ENCODE assay signal across 28 cellular contexts in the genomic region with DNA sequence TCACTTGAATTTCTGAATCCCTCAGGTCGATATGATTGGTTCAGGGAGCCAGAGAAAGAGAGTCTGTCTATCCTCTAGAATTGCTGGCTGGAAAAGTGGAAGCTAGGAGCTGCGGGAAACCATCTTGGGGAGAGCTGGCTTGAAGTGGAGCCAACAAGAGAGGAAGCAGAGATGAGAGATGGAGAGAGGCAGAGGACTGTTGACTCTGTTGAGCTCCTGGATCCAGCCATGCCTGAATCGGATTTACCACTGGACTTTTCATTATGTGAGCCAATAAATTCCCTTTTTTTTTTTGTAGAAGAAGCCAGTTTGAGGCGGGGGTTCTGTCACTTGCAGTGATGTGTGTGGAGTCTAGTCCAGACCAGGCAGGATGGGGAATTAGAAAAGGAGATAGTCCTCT.
"Had no signal": no experiment of that assay in that cellular context is flagged by ENCODE, and none has a peak within 500 bp of the region (broad histone marks: within the 10 kb centered on the region; RNA-seq: fewer than 3 reads in every experiment).

No MANE protein-coding gene starts in this region.

- H3K27me3 ChIP-seq: ascending aorta, breast epithelium, cardiac muscle cell, esophagus muscularis mucosa, foreskin keratinocyte, gastrocnemius medialis, heart left ventricle had no signal

- H3K27ac ChIP-seq: ascending aorta, breast epithelium, cardiac muscle cell, coronary artery, esophagus muscularis mucosa, foreskin keratinocyte, gastrocnemius medialis, heart left ventricle had no signal

- H3K4me3 ChIP-seq: ascending aorta, breast epithelium, cardiac muscle cell, coronary artery, esophagus muscularis mucosa, gastrocnemius medialis, heart left ventricle had no signal

- DNase-seq: activated CD4-positive, alpha-beta memory T cell treated with anti-CD3 and anti-CD28 coated beads, Interleukin-2, amount 10 ng/mL, durations not matched to agents 7 days and 5 days; activated CD4-positive, alpha-beta T cell treated with anti-CD3 and anti-CD28 coated beads for 1 hour; activated CD4-positive, alpha-beta T cell treated with anti-CD3 and anti-CD28 coated beads for 4 hours; activated CD4-positive, alpha-beta T cell treated with anti-CD3 and anti-CD28 coated beads, Interleukin-2, amount 10 ng/mL, durations not matched to agents 7 days and 5 days; activated CD4-positive, alpha-beta T cell treated with anti-CD3 and anti-CD28 coated beads, Interleukin-2, amount 50 U/mL, for 4 hours; activated CD8-positive, alpha-beta memory T cell treated with anti-CD3 and anti-CD28 coated beads, Interleukin-2, amount 50 U/mL, for 48 hours; activated gamma-delta T cell; activated naive CD4-positive, alpha-beta T cell; activated naive CD8-positive, alpha-beta T cell treated with anti-CD3 and anti-CD28 coated beads, Interleukin-2, amount 10 ng/mL, durations not matched to agents 7 days and 5 days; activated T-cell treated with anti-CD3 and anti-CD28 coated beads for 4 hours; activated T-cell treated with anti-CD3 and anti-CD28 coated beads, Interleukin-2, amount 50 U/mL, for 24 hours; activated T-cell treated with anti-CD3 and anti-CD28 coated beads, Interleukin-2, amount 50 U/mL, for 72 hours; dermis blood vessel endothelial cell; effector CD4-positive, alpha-beta T cell; effector memory CD8-positive, alpha-beta T cell; erythroblast; foreskin keratinocyte; gastrocnemius medialis; glutamatergic neuron; heart left ventricle; T-cell; T-helper 2 cell had no signal

- H3K9me3 ChIP-seq: breast epithelium, esophagus muscularis mucosa, gastrocnemius medialis, heart left ventricle had no signal

- H3K4me1 ChIP-seq: ascending aorta, breast epithelium, esophagus muscularis mucosa, foreskin keratinocyte had no signal

- H3K36me3 ChIP-seq: ascending aorta, breast epithelium, cardiac muscle cell, esophagus muscularis mucosa, gastrocnemius medialis, heart left ventricle had no signal

- ATAC-seq: activated naive CD4-positive, alpha-beta T cell treated with anti-CD3 and anti-CD28 coated beads, Interleukin-2, amount 50 U/mL, for 72 hours; activated T-cell treated with anti-CD3 and anti-CD28 coated beads, Interleukin-2, amount 50 U/mL, for 72 hours; effector memory CD8-positive, alpha-beta T cell; foreskin keratinocyte; gastrocnemius medialis; heart left ventricle; T-cell had no signal
